In genomic region chr11:62487698-62488551, GRCh38 we compare ENCODE assay signal across 19 cellular contexts. TPM values are rescaled to one million over a fixed set of nuclear protein-coding genes. Genes with fewer than 3 reads are reported as not detected.
DNase-seq lines count a peak whose midpoint lies in the region; ATAC-seq, FAIRE-seq and TF ChIP-seq lines count a peak whose summit lies in the region.
"Had no signal": no experiment of that assay in that cellular context is flagged by ENCODE, and none has a peak within 500 bp of the region (broad histone marks: within the 10 kb centered on the region; RNA-seq: fewer than 3 reads in every experiment).

No MANE protein-coding gene starts in this region.

- no peaks in the 10 kb centered on the region for H3K9me2 ChIP-seq in GM23338 (ENCODE audit: insufficient read depth)

- H3K27me3 ChIP-seq in Caco-2 (replicated peaks; ENCODE audit: control insufficient read depth, insufficient read depth, low read length) (no peaks in the 10 kb centered on the region), GM23338 (ENCODE audit: insufficient read depth) (no peaks in the 10 kb centered on the region), Panc1 (ENCODE audit: control insufficient read depth, insufficient read depth, low read length) (no peaks in the 10 kb centered on the region)
- H3K27me3 ChIP-seq: tibial artery had no signal

- H3K9me3 Mint-ChIP-seq in Caco-2 (ENCODE audit: unreplicated experiment) (no peaks in the 10 kb centered on the region), GM23338 (no peaks in the 10 kb centered on the region; the same call in 2 of the 3 replicates), nephron (no peaks in the 10 kb centered on the region)
- H3K9me3 Mint-ChIP-seq: IgD-negative memory B cell had no signal

- peaks cover 63% of the 10 kb centered on the region for H3K4me1 Mint-ChIP-seq in Caco-2 (ENCODE audit: low read depth, unreplicated experiment)
- H3K4me1 Mint-ChIP-seq in GM23338, result peaks cover 2% of the 10 kb centered on the region; the same call in 1 of the 3 replicates
- H3K4me1 Mint-ChIP-seq in nephron, result peaks cover 14% of the 10 kb centered on the region
- H3K4me1 Mint-ChIP-seq: IgD-negative memory B cell had no signal

- CTCF ChIA-PET in Caco-2 (lab: Charles Lee) (interaction anchor here (1.1 to 3.0 kb wide), 3 partner anchors 9 to 63 kb away, joined by 5 to 9 read pairs (median 7); no protein-coding TSS in a partner anchor), Panc1 (lab: Charles Lee) (interaction anchor here (0.5 kb wide), 1 partner anchor 253 kb away, joined by 3 read pairs; no protein-coding TSS in a partner anchor)

- TF ChIP-seq CTCF in Caco-2 (IDR thresholded peaks at IDR 0.05; ENCODE audit: insufficient read depth in 1 of 2, low read depth in 1 of 2, low read length in 1 of 2, severe bottlenecking in 1 of 2, unreplicated experiment in 1 of 2) (no peak), GM23338 (conservative IDR thresholded peaks at IDR 0.05; ENCODE audit: low read depth in 2 of 2) (no peak), Panc1 (IDR thresholded peaks at IDR 0.05) (no peak), nephron (IDR thresholded peaks at IDR 0.05; ENCODE audit: unreplicated experiment in 3 of 3) (no peak)

- H3K4me1 ChIP-seq in Caco-2, result peaks cover 50% of the 10 kb centered on the region
- no peaks in the 10 kb centered on the region for H3K4me1 ChIP-seq in GM23338 (ENCODE audit: insufficient read depth)
- no peaks in the 10 kb centered on the region for H3K4me1 ChIP-seq in Panc1 (ENCODE audit: control insufficient read depth, insufficient read depth, low read length)

- POLR2A ChIA-PET in Caco-2 (lab: Charles Lee), result interaction anchor here (0.6 kb wide), 1 partner anchor 1725 kb away, joined by 3 read pairs; no protein-coding TSS in a partner anchor
- POLR2A ChIA-PET in Panc1 (lab: Charles Lee), result no interaction called here

- TF ChIP-seq POLR2A in erythroblast (IDR thresholded peaks at IDR 0.05; ENCODE audit: low read length), result no peak

- BruUV-seq in Caco-2 (replicated peaks; lab: Mats Ljungman, UMichigan) (no TSS peak), Panc1 (replicated peaks; lab: Mats Ljungman, UMichigan) (no TSS peak)

- intact Hi-C loops in Caco-2 (cut with micrococcal nuclease; ENCODE audit: unreplicated experiment) (no loop called here), Panc1 (cut with micrococcal nuclease; ENCODE audit: unreplicated experiment) (no loop called here)

- H3K4me3 ChIP-seq in Caco-2 (ENCODE audit: low read depth, low read length) (no peak overlapping the region), GM23338 (no peak overlapping the region), Panc1 (ENCODE audit: low read depth in 2 of 2, low read length in 2 of 2) (no peak overlapping the region)
- H3K4me3 ChIP-seq: tibial artery had no signal

- H3K79me2 ChIP-seq in GM23338 (replicated peaks; ENCODE audit: insufficient read depth), result no peaks in the 10 kb centered on the region

- H3K9me3 ChIP-seq in Caco-2 (no peaks in the 10 kb centered on the region), Panc1 (ENCODE audit: control insufficient read depth, insufficient read depth, low read depth, low read length) (no peaks in the 10 kb centered on the region)
- H3K9me3 ChIP-seq: tibial artery had no signal

- H3K27ac Mint-ChIP-seq in Caco-2 (ENCODE audit: unreplicated experiment) (peak overlapping the region; percentile 70), GM23338 (no peak overlapping the region), nephron (peak overlapping the region in 2 of 3 experiments; percentile 54 to 66)
- H3K27ac Mint-ChIP-seq: activated naive CD8-positive, alpha-beta T cell had no signal

- H3K27me3 Mint-ChIP-seq in Caco-2 (ENCODE audit: insufficient read depth, unreplicated experiment) (no peaks in the 10 kb centered on the region), GM23338 (ENCODE audit: insufficient read depth, low read depth, poor library complexity) (peaks cover 3% of the 10 kb centered on the region), nephron (ENCODE audit: low read depth) (peaks cover 22% of the 10 kb centered on the region)

- peak overlapping the region; percentile 78 for H2AFZ ChIP-seq in GM23338

- DNase-seq in Caco-2, result no peak
- no peak for DNase-seq in GM23338 (ENCODE audit: low spot score)
- no peak for DNase-seq in Panc1 (ENCODE audit: low read depth, low spot score)
- DNase-seq in erythroblast (lab: John Stamatoyannopoulos, UW), result no peak
- no peak for DNase-seq in HTR-8/SVneo (ENCODE audit: insufficient read length, low spot score)
- no peak for DNase-seq in SHP77 treated with DMSO at 0.1 percent for 48 hours (lab: John Stamatoyannopoulos, UW)
- DNase-seq: activated CD4-positive, alpha-beta T cell treated with anti-CD3 and anti-CD28 coated beads, Interleukin-2, amount 50 U/mL, for 1 hour; AML-193; DND-41; hippocampal formation; NCI-H524 treated with DMSO at 0.1 percent for 48 hours; stimulated activated CD4-positive, alpha-beta T cell treated with anti-CD3 and anti-CD28 coated beads, Interleukin-4, amount 100 ng/mL, for 4 hours; tibial artery had no signal

- no peaks in the 10 kb centered on the region for H3F3A ChIP-seq in GM23338 (replicated peaks; ENCODE audit: low read depth)

- H3K36me3 ChIP-seq in Caco-2 (ENCODE audit: control insufficient read depth, insufficient read depth, low read length), result no peaks in the 10 kb centered on the region
- no peaks in the 10 kb centered on the region for H3K36me3 ChIP-seq in GM23338 (ENCODE audit: insufficient read depth)
- H3K36me3 ChIP-seq in Panc1 (ENCODE audit: control insufficient read depth, insufficient read depth, low read length), result no peaks in the 10 kb centered on the region

- H3K4me3 Mint-ChIP-seq in Caco-2 (ENCODE audit: unreplicated experiment) (no peak overlapping the region), GM23338 (no peak overlapping the region), nephron (no peak overlapping the region)
- H3K4me3 Mint-ChIP-seq: activated naive CD8-positive, alpha-beta T cell; IgD-negative memory B cell had no signal

- in situ Hi-C loops in Panc1 (cut with HindIII; ENCODE audit: low pct_unique_long_range_greater_than_20kb, low sequenced_read_pairs), result no loop called here

- no peak overlapping the region for H3K4me2 ChIP-seq in GM23338

- no peak for FAIRE-seq in HTR-8/SVneo (lab: Jason Lieb, UNC)
- FAIRE-seq: bronchial epithelial cell, RCC 7860 had no signal

- peaks cover 10% of the 10 kb centered on the region for H3K36me3 Mint-ChIP-seq in Caco-2 (ENCODE audit: insufficient read depth, unreplicated experiment)
- no peaks in the 10 kb centered on the region for H3K36me3 Mint-ChIP-seq in GM23338 (ENCODE audit: low read depth)
- no peaks in the 10 kb centered on the region for H3K36me3 Mint-ChIP-seq in nephron (ENCODE audit: low read depth)
- H3K36me3 Mint-ChIP-seq: activated naive CD8-positive, alpha-beta T cell had no signal

- ATAC-seq in GM23338 (no peak), Panc1 (no peak), GM18907 (IDR thresholded peaks at IDR 0.05; ENCODE audit: unreplicated experiment) (no peak)

- H3K27ac ChIP-seq in GM23338 (ENCODE audit: low read depth) (no peak overlapping the region), Panc1 (ENCODE audit: low read length) (peak overlapping the region; percentile 78)
- H3K27ac ChIP-seq: tibial artery had no signal

- H4K20me1 ChIP-seq in GM23338 (replicated peaks; ENCODE audit: insufficient read depth), result no peaks in the 10 kb centered on the region

TF ChIP-seq in GM23338, 12 proteins besides CTCF, POLR2A, EP300 and RAD21 (continues in another document):
- TF ChIP-seq, protein P1, sequence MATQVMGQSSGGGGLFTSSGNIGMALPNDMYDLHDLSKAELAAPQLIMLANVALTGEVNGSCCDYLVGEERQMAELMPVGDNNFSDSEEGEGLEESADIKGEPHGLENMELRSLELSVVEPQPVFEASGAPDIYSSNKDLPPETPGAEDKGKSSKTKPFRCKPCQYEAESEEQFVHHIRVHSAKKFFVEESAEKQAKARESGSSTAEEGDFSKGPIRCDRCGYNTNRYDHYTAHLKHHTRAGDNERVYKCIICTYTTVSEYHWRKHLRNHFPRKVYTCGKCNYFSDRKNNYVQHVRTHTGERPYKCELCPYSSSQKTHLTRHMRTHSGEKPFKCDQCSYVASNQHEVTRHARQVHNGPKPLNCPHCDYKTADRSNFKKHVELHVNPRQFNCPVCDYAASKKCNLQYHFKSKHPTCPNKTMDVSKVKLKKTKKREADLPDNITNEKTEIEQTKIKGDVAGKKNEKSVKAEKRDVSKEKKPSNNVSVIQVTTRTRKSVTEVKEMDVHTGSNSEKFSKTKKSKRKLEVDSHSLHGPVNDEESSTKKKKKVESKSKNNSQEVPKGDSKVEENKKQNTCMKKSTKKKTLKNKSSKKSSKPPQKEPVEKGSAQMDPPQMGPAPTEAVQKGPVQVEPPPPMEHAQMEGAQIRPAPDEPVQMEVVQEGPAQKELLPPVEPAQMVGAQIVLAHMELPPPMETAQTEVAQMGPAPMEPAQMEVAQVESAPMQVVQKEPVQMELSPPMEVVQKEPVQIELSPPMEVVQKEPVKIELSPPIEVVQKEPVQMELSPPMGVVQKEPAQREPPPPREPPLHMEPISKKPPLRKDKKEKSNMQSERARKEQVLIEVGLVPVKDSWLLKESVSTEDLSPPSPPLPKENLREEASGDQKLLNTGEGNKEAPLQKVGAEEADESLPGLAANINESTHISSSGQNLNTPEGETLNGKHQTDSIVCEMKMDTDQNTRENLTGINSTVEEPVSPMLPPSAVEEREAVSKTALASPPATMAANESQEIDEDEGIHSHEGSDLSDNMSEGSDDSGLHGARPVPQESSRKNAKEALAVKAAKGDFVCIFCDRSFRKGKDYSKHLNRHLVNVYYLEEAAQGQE (IDR thresholded peaks at IDR 0.05; ENCODE audit: unreplicated experiment), result no peak
- no peak for TF ChIP-seq ZNF114 (CRISPR knock-in tag; IDR thresholded peaks at IDR 0.05)
- TF ChIP-seq CREB1 (CRISPR knock-in tag; IDR thresholded peaks at IDR 0.05; ENCODE audit: low read depth), result no peak
- TF ChIP-seq ZNF331 (CRISPR knock-in tag; IDR thresholded peaks at IDR 0.05; ENCODE audit: low read depth), result no peak

RNA-seq across cellular contexts. Expression of gene AHNAK, which starts 58.7 kb away (rescaled TPM):
- 312 and 324 TPM in 2 replicates for total RNA-seq in Caco-2 (2022)
- total RNA-seq in GM23338 (2014; rRNA removed; shearing (Covaris generic)), result 1.7 and 2.1 TPM in 2 replicates
- 0.91 and 1.1 TPM in 2 replicates for polyA plus RNA-seq in GM23338 (2016; fragmentation: Nextera tagmentation; extraction: Ambion mirVana)
- 844 TPM for total RNA-seq in Panc1 (2021; ENCODE audit: unreplicated experiment)
- polyA plus RNA-seq in Panc1 (2012; ENCODE audit: insufficient read length), result 355 TPM

Comparison
In these comparisons a context has a peak if more than half of its experiments do, and no peak if none do; other contexts are left out.
1. RNA of gene AHNAK, which starts 58.7 kb away (total RNA-seq): 844 TPM in Panc1 (single experiment) and 312 to 324 TPM in Caco-2; 1.7 to 2.1 TPM in GM23338; every median in the first group is over 100 times any median in the second.